Comparison of ENCODE assay signal across 1 cellular context in genomic region chr12:29921307-29921706, GRCh38.
TF ChIP-seq lines count a peak whose summit lies in the region.

No MANE protein-coding gene starts in this region.

TF ChIP-seq in K562, 482 proteins besides CTCF, POLR2A, EP300 and RAD21 (continued from another document):
- TF ChIP-seq ZBTB12 (CRISPR knock-in tag; IDR thresholded peaks at IDR 0.05) = no peak
- TF ChIP-seq BACH1 (tag; IDR thresholded peaks at IDR 0.05) = no peak
- TF ChIP-seq JUND (IDR thresholded peaks at IDR 0.05; ENCODE audit: borderline replicate concordance, low read depth, low read length) = peak; percentile 80
- TF ChIP-seq JUND (tag; IDR thresholded peaks at IDR 0.05; ENCODE audit: borderline replicate concordance, low read depth, low read length) = peak; percentile 95; the same call in 2 of the 3 replicates
- peak; percentile 51 for TF ChIP-seq ARID1B (IDR thresholded peaks at IDR 0.05)
- no peak for TF ChIP-seq ZNF740 (CRISPR knock-in tag; IDR thresholded peaks at IDR 0.05)
- TF ChIP-seq ZNF740 (tag; IDR thresholded peaks at IDR 0.05) = no peak
- TF ChIP-seq ATF3 (IDR thresholded peaks at IDR 0.05) = peak; percentile 34; the same call in 1 of the 2 replicates
- TF ChIP-seq ATF3 (CRISPR knock-in tag; conservative IDR thresholded peaks at IDR 0.05) = no peak
